In genomic region chr2:143934913-143935310, GRCh38 we compare ENCODE assay signal across 21 cellular contexts.
DNase-seq lines count a peak whose midpoint lies in the region; ATAC-seq, FAIRE-seq and TF ChIP-seq lines count a peak whose summit lies in the region.
"Had no signal": no experiment of that assay in that cellular context is flagged by ENCODE, and none has a peak within 500 bp of the region (broad histone marks: within the 10 kb centered on the region; RNA-seq: fewer than 3 reads in every experiment).

No MANE protein-coding gene starts in this region.

- WGBS in K562 (ENCODE audit: insufficient coverage, low coverage, missing lambda C conversion rate): 29% methylated on average over 5 of the region's 5 CpGs
- WGBS in H9 (ENCODE audit: extremely low coverage, insufficient read length, low lambda C conversion rate): no CpG with 5 or more reads among the region's 5 CpGs

- H3K9me1 ChIP-seq in K562 (ENCODE audit: control insufficient read depth, insufficient read depth, low read length): no peaks in the 10 kb centered on the region

- no peak overlapping the region for H3K56ac ChIP-seq in H9 (ENCODE audit: insufficient read length, low read depth, low read length)

- no peak for FAIRE-seq in K562 (lab: Jason Lieb, UNC)
- FAIRE-seq in islet of Langerhans (lab: Jason Lieb, UNC): peak; percentile 13

- H2BK120ac ChIP-seq in H9 (ENCODE audit: low read depth, low read length, poor library complexity, severe bottlenecking): no peak overlapping the region

- H2BK5ac ChIP-seq in H9 (ENCODE audit: insufficient read length, low read length): no peak overlapping the region

- H2BK15ac ChIP-seq in H9 (ENCODE audit: low read depth, low read length): no peak overlapping the region

- intact Hi-C loops in K562 (cut with micrococcal nuclease): no loop called here
- intact Hi-C loops in MCF 10A (cut with micrococcal nuclease): no loop called here
- intact Hi-C loops in mucosa of descending colon (cut with DNase I, micrococcal nuclease): no loop called here
- intact Hi-C loops in left cardiac atrium (cut with DNase I): no loop called here

- no peak overlapping the region for H4K91ac ChIP-seq in H9 (ENCODE audit: insufficient read length, low read depth, low read length)

- H3K27ac ChIP-seq in K562 (ENCODE audit: extremely low read depth, low read depth, low read length): no peak overlapping the region
- no peak overlapping the region for H3K27ac ChIP-seq in skeletal muscle tissue (ENCODE audit: low read depth, low read length)
- H3K27ac ChIP-seq in H9 (ENCODE audit: insufficient read length, low read depth, low read length): no peak overlapping the region
- H3K27ac ChIP-seq: KMS-11, SJSA1 had no signal

- H3K79me1 ChIP-seq in H9 (ENCODE audit: insufficient read depth, low read depth, low read length, poor library complexity, severe bottlenecking): no peaks in the 10 kb centered on the region

- no peaks in the 10 kb centered on the region for H4K20me1 ChIP-seq in K562 (replicated peaks; ENCODE audit: control insufficient read depth, insufficient read depth, low read length)
- no peaks in the 10 kb centered on the region for H4K20me1 ChIP-seq in H9 (ENCODE audit: control insufficient read depth, insufficient read depth, insufficient read length)

- H3K9me3 Mint-ChIP-seq in MCF 10A (ENCODE audit: unreplicated experiment) (no peaks in the 10 kb centered on the region), H9 (peaks cover 3% of the 10 kb centered on the region in 2 experiments; a peak in 1 of 5 replicates)
- H3K9me3 Mint-ChIP-seq: activated naive CD8-positive, alpha-beta T cell treated with anti-CD3 and anti-CD28 coated beads, Interleukin-2, amount 10 ng/mL, durations not matched to agents 7 days and 5 days; CD8-positive, alpha-beta T cell; memory B cell had no signal

- H3K9me3 ChIP-seq in K562 (replicated peaks; ENCODE audit: control insufficient read depth, insufficient read depth, low read depth, low read length) (no peaks in the 10 kb centered on the region), skeletal muscle tissue (ENCODE audit: control insufficient read depth in 3 of 3, low read length in 3 of 3) (no peaks in the 10 kb centered on the region), mucosa of descending colon (no peaks in the 10 kb centered on the region), H9 (ENCODE audit: control insufficient read depth, low read depth, low read length) (no peaks in the 10 kb centered on the region)
- H3K9me3 ChIP-seq: SJSA1 had no signal

- H3K18ac ChIP-seq in H9 (ENCODE audit: insufficient read length, low read depth, low read length): no peak overlapping the region

- H3K27me3 ChIP-seq in K562 (ENCODE audit: control insufficient read depth in 2 of 2, insufficient read depth in 2 of 2, low read length in 2 of 2): no peaks in the 10 kb centered on the region
- H3K27me3 ChIP-seq in skeletal muscle tissue (ENCODE audit: control insufficient read depth in 3 of 3, insufficient read depth in 3 of 3, low read length in 3 of 3): peaks cover 0 to 3% (median 0%) of the 10 kb centered on the region in 3 donors
- peaks cover 9% of the 10 kb centered on the region; the same call in 1 of the 2 replicates for H3K27me3 ChIP-seq in H9 (ENCODE audit: insufficient read depth, low read length)
- H3K27me3 ChIP-seq: SJSA1 had no signal

- no peak overlapping the region for H4K8ac ChIP-seq in H9 (replicated peaks; ENCODE audit: insufficient read length, low read depth, low read length)

- H3K27me3 Mint-ChIP-seq in MCF 10A (ENCODE audit: insufficient read depth, unreplicated experiment): no peaks in the 10 kb centered on the region
- peaks cover 31% of the 10 kb centered on the region for H3K27me3 Mint-ChIP-seq in H9 (ENCODE audit: low read depth)

- H3K23me2 ChIP-seq in H9 (ENCODE audit: insufficient read length, low read depth, low read length, poor library complexity, severe bottlenecking): peaks cover 13% of the 10 kb centered on the region

- BruUV-seq in K562 (replicated peaks; lab: Mats Ljungman, UMichigan) (no TSS peak), MCF 10A (replicated peaks; lab: Mats Ljungman, UMichigan) (no TSS peak)

- POLR2A ChIA-PET in K562 (lab: Yijun Ruan, JAX): no interaction called here
- POLR2A ChIA-PET in MCF 10A (lab: Yijun Ruan, JAX): no interaction called here

- H2AK5ac ChIP-seq in H9 (ENCODE audit: insufficient read length, low read length): no peak overlapping the region

- TF ChIP-seq POLR2A in K562 (conservative IDR thresholded peaks at IDR 0.05): no peak

- H2BK20ac ChIP-seq in H9 (ENCODE audit: low read depth, low read length, poor library complexity, severe bottlenecking): no peak overlapping the region

- H3K4ac ChIP-seq in H9 (ENCODE audit: low read depth, low read length): no peak overlapping the region

- no peaks in the 10 kb centered on the region for H3K4me1 Mint-ChIP-seq in MCF 10A (ENCODE audit: insufficient read depth, unreplicated experiment)
- H3K4me1 Mint-ChIP-seq in H9: peaks cover 42 to 55% of the 10 kb centered on the region in 2 experiments

- no peak overlapping the region for H3K4me3 Mint-ChIP-seq in MCF 10A (ENCODE audit: unreplicated experiment)
- no peak overlapping the region for H3K4me3 Mint-ChIP-seq in H9
- H3K4me3 Mint-ChIP-seq: activated naive CD8-positive, alpha-beta T cell treated with anti-CD3 and anti-CD28 coated beads, Interleukin-2, amount 10 ng/mL, durations not matched to agents 7 days and 5 days; CD8-positive, alpha-beta T cell; GM23338; memory B cell; naive thymus-derived CD8-positive, alpha-beta T cell had no signal

- no peak for DNase-seq in K562 (ENCODE audit: extremely low read depth in 1 of 4, low spot score in 3 of 4)
- no peak for DNase-seq in MCF 10A (ENCODE audit: unreplicated experiment)
- DNase-seq in mucosa of descending colon: no peak
- no peak for DNase-seq in H9
- no peak for DNase-seq in left cardiac atrium
- DNase-seq: activated CD4-positive, alpha-beta T cell treated with anti-CD3 and anti-CD28 coated beads for 48 hours; activated naive CD8-positive, alpha-beta T cell treated with anti-CD3 and anti-CD28 coated beads, Interleukin-2, amount 10 ng/mL, durations not matched to agents 7 days and 5 days; CD8-positive, alpha-beta T cell; hypothalamus; islet precursor cell; naive thymus-derived CD8-positive, alpha-beta T cell; NCI-H187 treated with DMSO at 0.1 percent for 48 hours; NCI-H226; stimulated activated CD8-positive, alpha-beta memory T cell treated with anti-CD3 and anti-CD28 coated beads, Interleukin-4, amount 100 ng/mL, for 48 hours had no signal

- CTCF ChIA-PET in K562 (lab: Yijun Ruan, JAX; ENCODE audit: low intra/inter-chr PET ratio): no interaction called here
- CTCF ChIA-PET in MCF 10A (lab: Yijun Ruan, JAX): no interaction called here

- in situ Hi-C loops in K562 (cut with MboI): no loop called here

- H3K36me3 Mint-ChIP-seq in MCF 10A (ENCODE audit: insufficient read depth, unreplicated experiment) (no peaks in the 10 kb centered on the region), H9 (ENCODE audit: insufficient read depth in 1 of 3, low read depth in 3 of 3) (peaks cover 0 to 5% (median 0%) of the 10 kb centered on the region in 3 experiments; a peak in 2 of 7 replicates)
- H3K36me3 Mint-ChIP-seq: activated naive CD8-positive, alpha-beta T cell treated with anti-CD3 and anti-CD28 coated beads, Interleukin-2, amount 10 ng/mL, durations not matched to agents 7 days and 5 days; CD8-positive, alpha-beta T cell; memory B cell; naive thymus-derived CD8-positive, alpha-beta T cell had no signal

- H3K36me3 ChIP-seq in K562 (ENCODE audit: control insufficient read depth, insufficient read depth, low read length) (no peaks in the 10 kb centered on the region), skeletal muscle tissue (ENCODE audit: control insufficient read depth in 3 of 3, insufficient read depth in 3 of 3, low read length in 3 of 3) (no peaks in the 10 kb centered on the region), mucosa of descending colon (ENCODE audit: low read depth) (no peaks in the 10 kb centered on the region)
- H3K36me3 ChIP-seq: SJSA1 had no signal

- TF ChIP-seq EP300 in K562 (IDR thresholded peaks at IDR 0.05; ENCODE audit: low read length): no peak

- TF ChIP-seq RAD21 in K562 (CRISPR knock-in tag; conservative IDR thresholded peaks at IDR 0.05 in 1 of 2, IDR thresholded peaks at IDR 0.05 in 1 of 2): no peak

- no peak overlapping the region for H3K23ac ChIP-seq in H9 (ENCODE audit: insufficient read length, low read depth, low read length)

- ATAC-seq in K562 (no peak), mucosa of descending colon (no peak), left cardiac atrium (no peak)
- ATAC-seq: CD8-positive, alpha-beta T cell; GM23338; naive thymus-derived CD8-positive, alpha-beta T cell; Panc1 had no signal

- no peak overlapping the region for H2BK12ac ChIP-seq in H9 (ENCODE audit: insufficient read length, low read depth, low read length)

- H3K9ac ChIP-seq in K562 (ENCODE audit: insufficient read depth in 1 of 2, low read depth in 2 of 2, low read length in 2 of 2) (no peak overlapping the region), skeletal muscle tissue (ENCODE audit: low read depth in 1 of 3, low read length in 3 of 3) (peak overlapping the region in 2 of 3 donors; percentile 5 to 10), H9 (ENCODE audit: extremely low read depth, insufficient read length, low read length) (no peak overlapping the region)
- H3K9ac ChIP-seq: KMS-11 had no signal

- H3T11ph ChIP-seq in H9 (ENCODE audit: low read length): no peak overlapping the region

- no peak overlapping the region for H4K5ac ChIP-seq in H9 (ENCODE audit: insufficient read length, low read depth, low read length)

- H3K4me1 ChIP-seq in K562 (replicated peaks in 1 of 2; ENCODE audit: control insufficient read depth in 2 of 2, insufficient read depth in 2 of 2, low read length in 2 of 2): peaks cover 0 to 7% of the 10 kb centered on the region in 2 experiments; a peak in 1 of 5 replicates
- H3K4me1 ChIP-seq in skeletal muscle tissue (ENCODE audit: control insufficient read depth in 3 of 3, insufficient read depth in 3 of 3, low read length in 3 of 3): peaks cover 0 to 24% (median 14%) of the 10 kb centered on the region in 3 donors
- peaks cover 6% of the 10 kb centered on the region for H3K4me1 ChIP-seq in mucosa of descending colon (ENCODE audit: low read depth)
- H3K4me1 ChIP-seq in H9 (ENCODE audit: insufficient read depth, low read length): peaks cover 5% of the 10 kb centered on the region; the same call in 1 of the 2 replicates

- no peak overlapping the region for H3K4me3 ChIP-seq in K562
- peak overlapping the region in 1 of 3 donors; percentile 83 for H3K4me3 ChIP-seq in skeletal muscle tissue (ENCODE audit: low read length in 3 of 3)
- no peak overlapping the region for H3K4me3 ChIP-seq in mucosa of descending colon
- H3K4me3 ChIP-seq: GM23338, SJSA1 had no signal

- no peak overlapping the region for H3K14ac ChIP-seq in H9 (ENCODE audit: insufficient read depth, low read length)

- H2AFZ ChIP-seq in K562 (ENCODE audit: low read depth, low read length): peak overlapping the region; percentile 5; the same call in 1 of the 2 replicates
- no peak overlapping the region for H2AFZ ChIP-seq in H9 (ENCODE audit: low read length)
- H2AFZ ChIP-seq: GM23338 had no signal

- no peak for TF ChIP-seq CTCF in K562 (IDR thresholded peaks at IDR 0.05 in 2 of 3, conservative IDR thresholded peaks at IDR 0.05 in 1 of 3; ENCODE audit: insufficient read depth in 2 of 3, low read depth in 1 of 3, low read length in 3 of 3)
- TF ChIP-seq CTCF in MCF 10A (IDR thresholded peaks at IDR 0.05; ENCODE audit: unreplicated experiment): no peak
- no peak for TF ChIP-seq CTCF in mucosa of descending colon (IDR thresholded peaks at IDR 0.05)
- no peak for TF ChIP-seq CTCF in H9 (conservative IDR thresholded peaks at IDR 0.05)

- H3K4me2 ChIP-seq in K562 (ENCODE audit: insufficient read depth, low read length) (no peak overlapping the region), H9 (ENCODE audit: insufficient read depth, insufficient read length, low read length) (no peak overlapping the region)
- H3K4me2 ChIP-seq: KMS-11 had no signal

- H3K27ac Mint-ChIP-seq in MCF 10A (ENCODE audit: low read depth, unreplicated experiment) (no peak overlapping the region), H9 (no peak overlapping the region)
- H3K27ac Mint-ChIP-seq: activated naive CD8-positive, alpha-beta T cell treated with anti-CD3 and anti-CD28 coated beads, Interleukin-2, amount 10 ng/mL, durations not matched to agents 7 days and 5 days; CD8-positive, alpha-beta T cell; GM23338; memory B cell; naive thymus-derived CD8-positive, alpha-beta T cell had no signal

- H3K79me2 ChIP-seq in K562 (ENCODE audit: control insufficient read depth, insufficient read depth, low read length) (no peaks in the 10 kb centered on the region), H9 (ENCODE audit: insufficient read depth, low read length) (no peaks in the 10 kb centered on the region)

Comparison
In these comparisons a context has a peak if more than half of its experiments do, and no peak if none do; other contexts are left out.
1. H3K9ac ChIP-seq: peak in skeletal muscle tissue (2 of 3); none in K562 (0 of 2) and H9 (single experiment).